1 cellular context compared by ENCODE assay signal in genomic region chr4:81756042-81756441, GRCh38.
TF ChIP-seq lines count a peak whose summit lies in the region.

No MANE protein-coding gene starts in this region.

TF ChIP-seq in K562, 482 proteins besides CTCF, POLR2A, EP300 and RAD21 (continued from another document):
- TF ChIP-seq RCOR1 (IDR thresholded peaks at IDR 0.05; ENCODE audit: borderline replicate concordance in 1 of 2, low read depth in 2 of 2, low read length in 2 of 2) (peak in 1 of 2 experiments; percentile 61; a peak in 1 of 4 replicates), HDAC2 (IDR thresholded peaks at IDR 0.05) (peak; percentile 38; the same call in 1 of the 2 replicates), C11orf30 (IDR thresholded peaks at IDR 0.05; ENCODE audit: low read depth) (0 out of 2 replicates have a peak, but pooled peaks have one; percentile 3), SRSF7 (optimal IDR thresholded peaks at IDR 0.05; ENCODE audit: low read depth, low read length) (no peak), ZC3H11A (IDR thresholded peaks at IDR 0.05; ENCODE audit: low read depth, low read length) (no peak), KDM1A (IDR thresholded peaks at IDR 0.05) (peak; percentile 92 to 94), E2F3 (CRISPR knock-in tag; IDR thresholded peaks at IDR 0.05) (no peak), CHD2 (IDR thresholded peaks at IDR 0.05; ENCODE audit: low read depth, low read length) (no peak), RBM39 (optimal IDR thresholded peaks at IDR 0.05; ENCODE audit: low read depth, low read length) (no peak), HDAC1 (IDR thresholded peaks at IDR 0.05) (peak in 1 of 2 experiments; percentile 69; a peak in 2 of 4 replicates), SIRT6 (IDR thresholded peaks at IDR 0.05; ENCODE audit: low read depth, low read length) (no peak), ZBTB7A (IDR thresholded peaks at IDR 0.05; ENCODE audit: borderline replicate concordance, control insufficient read depth, low read depth, low read length) (no peak), MEF2D (tag; conservative IDR thresholded peaks at IDR 0.05; ENCODE audit: low read depth) (no peak), SNIP1 (IDR thresholded peaks at IDR 0.05; ENCODE audit: low read depth) (no peak), BRF1 (IDR thresholded peaks at IDR 0.05; ENCODE audit: borderline replicate concordance, extremely low read depth, insufficient read length) (no peak)
- TF ChIP-seq, protein P1, sequence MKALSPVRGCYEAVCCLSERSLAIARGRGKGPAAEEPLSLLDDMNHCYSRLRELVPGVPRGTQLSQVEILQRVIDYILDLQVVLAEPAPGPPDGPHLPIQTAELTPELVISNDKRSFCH (CRISPR knock-in tag; IDR thresholded peaks at IDR 0.05): no peak
- TF ChIP-seq, protein P1 (tag; IDR thresholded peaks at IDR 0.05): no peak
- TF ChIP-seq, protein P2, sequence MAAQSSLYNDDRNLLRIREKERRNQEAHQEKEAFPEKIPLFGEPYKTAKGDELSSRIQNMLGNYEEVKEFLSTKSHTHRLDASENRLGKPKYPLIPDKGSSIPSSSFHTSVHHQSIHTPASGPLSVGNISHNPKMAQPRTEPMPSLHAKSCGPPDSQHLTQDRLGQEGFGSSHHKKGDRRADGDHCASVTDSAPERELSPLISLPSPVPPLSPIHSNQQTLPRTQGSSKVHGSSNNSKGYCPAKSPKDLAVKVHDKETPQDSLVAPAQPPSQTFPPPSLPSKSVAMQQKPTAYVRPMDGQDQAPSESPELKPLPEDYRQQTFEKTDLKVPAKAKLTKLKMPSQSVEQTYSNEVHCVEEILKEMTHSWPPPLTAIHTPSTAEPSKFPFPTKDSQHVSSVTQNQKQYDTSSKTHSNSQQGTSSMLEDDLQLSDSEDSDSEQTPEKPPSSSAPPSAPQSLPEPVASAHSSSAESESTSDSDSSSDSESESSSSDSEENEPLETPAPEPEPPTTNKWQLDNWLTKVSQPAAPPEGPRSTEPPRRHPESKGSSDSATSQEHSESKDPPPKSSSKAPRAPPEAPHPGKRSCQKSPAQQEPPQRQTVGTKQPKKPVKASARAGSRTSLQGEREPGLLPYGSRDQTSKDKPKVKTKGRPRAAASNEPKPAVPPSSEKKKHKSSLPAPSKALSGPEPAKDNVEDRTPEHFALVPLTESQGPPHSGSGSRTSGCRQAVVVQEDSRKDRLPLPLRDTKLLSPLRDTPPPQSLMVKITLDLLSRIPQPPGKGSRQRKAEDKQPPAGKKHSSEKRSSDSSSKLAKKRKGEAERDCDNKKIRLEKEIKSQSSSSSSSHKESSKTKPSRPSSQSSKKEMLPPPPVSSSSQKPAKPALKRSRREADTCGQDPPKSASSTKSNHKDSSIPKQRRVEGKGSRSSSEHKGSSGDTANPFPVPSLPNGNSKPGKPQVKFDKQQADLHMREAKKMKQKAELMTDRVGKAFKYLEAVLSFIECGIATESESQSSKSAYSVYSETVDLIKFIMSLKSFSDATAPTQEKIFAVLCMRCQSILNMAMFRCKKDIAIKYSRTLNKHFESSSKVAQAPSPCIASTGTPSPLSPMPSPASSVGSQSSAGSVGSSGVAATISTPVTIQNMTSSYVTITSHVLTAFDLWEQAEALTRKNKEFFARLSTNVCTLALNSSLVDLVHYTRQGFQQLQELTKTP (IDR thresholded peaks at IDR 0.05; ENCODE audit: low read depth in 1 of 2, partially characterized antibody in 2 of 2): no peak
